Comparison of ENCODE assay signal across 26 cellular contexts in the genomic region with DNA sequence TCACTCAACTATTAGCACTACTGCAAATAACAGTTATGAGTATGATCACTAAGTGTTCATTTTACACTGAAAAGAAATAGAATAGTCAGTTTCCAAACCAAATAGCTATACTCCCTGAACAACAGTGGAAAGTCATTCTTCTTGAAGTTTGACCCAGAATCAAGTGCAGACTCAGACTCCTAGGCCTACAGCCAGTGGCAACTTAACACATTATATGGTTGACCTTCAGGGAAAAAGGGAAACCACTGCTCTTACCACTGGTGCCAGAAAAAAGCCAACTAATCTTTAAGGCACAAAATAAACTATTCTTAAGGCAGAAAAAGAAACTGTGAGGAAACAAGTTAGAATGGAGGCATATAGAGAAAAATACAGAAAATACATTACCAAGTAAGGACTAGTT. TPM values are rescaled to one million over a fixed set of nuclear protein-coding genes. Genes with fewer than 3 reads are reported as not detected.
DNase-seq lines count a peak whose midpoint lies in the region; ATAC-seq and TF ChIP-seq lines count a peak whose summit lies in the region.
"Had no signal": no experiment of that assay in that cellular context is flagged by ENCODE, and none has a peak within 500 bp of the region (broad histone marks: within the 10 kb centered on the region; RNA-seq: fewer than 3 reads in every experiment).

No MANE protein-coding gene starts in this region.

- H3K4me3 ChIP-seq in foreskin fibroblast (ENCODE audit: low read depth in 1 of 2, low read length in 2 of 2) (no peak overlapping the region), aorta (ENCODE audit: low read length in 2 of 2) (no peak overlapping the region), brain microvascular endothelial cell (ENCODE audit: low read depth, low read length) (no peak overlapping the region)
- H3K4me3 ChIP-seq: GM12878, heart right ventricle, SK-N-MC had no signal

- ATAC-seq in left cardiac atrium (peak; percentile 58 to 61), Right ventricle myocardium inferior (no peak), aorta (ENCODE audit: low FRiP score) (peak; percentile 66), HG03159 (IDR thresholded peaks at IDR 0.05; ENCODE audit: unreplicated experiment) (no peak)
- ATAC-seq: activated CD4-positive, alpha-beta T cell treated with anti-CD3 and anti-CD28 coated beads for 36 hours; activated naive CD8-positive, alpha-beta T cell treated with anti-CD3 and anti-CD28 coated beads, Interleukin-2, amount 50 U/mL, for 24 hours; GM12878; left lobe of liver had no signal

- no peak for TF ChIP-seq CTCF in foreskin fibroblast (IDR thresholded peaks at IDR 0.05; ENCODE audit: low read depth, low read length)
- no peak for TF ChIP-seq CTCF in brain microvascular endothelial cell (IDR thresholded peaks at IDR 0.05; ENCODE audit: low read depth, low read length, missing control alignments)

- in situ Hi-C loops in brain microvascular endothelial cell (cut with HindIII; ENCODE audit: low pct_ligation_motif_present, low sequenced_read_pairs): no loop called here

- H3K27ac ChIP-seq in aorta (ENCODE audit: low read depth in 1 of 2, low read length in 2 of 2): peak overlapping the region in 1 of 2 donors; percentile 57
- H3K27ac ChIP-seq in brain microvascular endothelial cell: no peak overlapping the region
- H3K27ac ChIP-seq: 22Rv1, heart right ventricle, parathyroid adenoma, SK-N-MC had no signal

- no peaks in the 10 kb centered on the region for H3K9me3 ChIP-seq in aorta (ENCODE audit: control insufficient read depth, low read length)
- H3K9me3 ChIP-seq: BE2C, heart right ventricle had no signal

- no peaks in the 10 kb centered on the region for H3K36me3 ChIP-seq in aorta (ENCODE audit: control insufficient read depth in 1 of 2, insufficient read depth in 2 of 2, low read length in 1 of 2)
- no peaks in the 10 kb centered on the region for H3K36me3 ChIP-seq in brain microvascular endothelial cell (replicated peaks)

- peaks cover 0 to 4% of the 10 kb centered on the region in 2 donors for H3K4me1 ChIP-seq in aorta (ENCODE audit: control insufficient read depth in 1 of 2, insufficient read depth in 2 of 2, low read length in 2 of 2)
- H3K4me1 ChIP-seq: BE2C, parathyroid adenoma had no signal

- H3K27me3 ChIP-seq in aorta (ENCODE audit: control insufficient read depth in 1 of 2, insufficient read depth in 2 of 2, low read length in 1 of 2) (no peaks in the 10 kb centered on the region), brain microvascular endothelial cell (replicated peaks) (no peaks in the 10 kb centered on the region)
- H3K27me3 ChIP-seq: BE2C, heart right ventricle had no signal

- intact Hi-C loops in left cardiac atrium (cut with DNase I) (no loop called here), Right ventricle myocardium inferior (cut with DNase I) (no loop called here), aorta (cut with DNase I) (loop anchor here in 1 of 2 donors (10.0 kb wide), 1 partner anchor 164 kb away; a partner anchor contains a TSS)

- DNase-seq in left cardiac atrium (no peak), Right ventricle myocardium inferior (ENCODE audit: missing footprints) (no peak), astrocyte of the hippocampus (ENCODE audit: low read depth, low spot score) (peak; percentile 45), foreskin fibroblast (peak; percentile 48 to 57), aorta (no peak), brain microvascular endothelial cell (no peak), NCI-H1436 treated with DMSO at 0.1 percent for 48 hours (lab: John Stamatoyannopoulos, UW) (no peak)
- DNase-seq: activated CD4-positive, alpha-beta T cell treated with anti-CD3 and anti-CD28 coated beads for 36 hours; activated CD8-positive, alpha-beta memory T cell treated with anti-CD3 and anti-CD28 coated beads for 24 hours; activated gamma-delta T cell treated with Interleukin-2 at 50 U/mL for 16 hours; activated naive CD8-positive, alpha-beta T cell treated with anti-CD3 and anti-CD28 coated beads, Interleukin-2, amount 50 U/mL, for 24 hours; activated T-cell treated with anti-CD3 and anti-CD28 coated beads, Interleukin-2, amount 50 U/mL, for 24 hours; BE2C; DMS79; heart right ventricle; Kasumi-1; NCI-H187 treated with DMSO at 0.1 percent for 48 hours; NCI-H2227 treated with DMSO at 0.1 percent for 48 hours; NCI-H748 treated with DMSO at 0.1 percent for 48 hours; trophoblast cell had no signal

RNA-seq across cellular contexts. Expression of a gene that starts 31.6 kb away (rescaled TPM):
- total RNA-seq in left cardiac atrium: 1 to 10 TPM; 4.0 to 4.7 TPM
- total RNA-seq in Right ventricle myocardium inferior: 1.5 TPM
- 10 to 100 TPM in 1 of 2 donors, 1 to 10 TPM in 1; 5.8 to 15.8 TPM for total RNA-seq in aorta
- polyA plus RNA-seq in aorta: 1 to 10 TPM; 2.5 to 2.8 TPM

Comparison
In these comparisons a context has a peak if more than half of its experiments do, and no peak if none do; other contexts are left out.
1. ATAC-seq: peak in left cardiac atrium (2 of 2) and aorta (single experiment); none in Right ventricle myocardium inferior (single experiment) and HG03159 (single experiment).
2. DNase-seq: peak in astrocyte of the hippocampus (single experiment) and foreskin fibroblast (2 of 2); none in left cardiac atrium (single experiment), Right ventricle myocardium inferior (single experiment), aorta (0 of 2), brain microvascular endothelial cell (single experiment) and NCI-H1436 treated with DMSO at 0.1 percent for 48 hours (single experiment).